23 cellular contexts compared by ENCODE assay signal in the genomic region with DNA sequence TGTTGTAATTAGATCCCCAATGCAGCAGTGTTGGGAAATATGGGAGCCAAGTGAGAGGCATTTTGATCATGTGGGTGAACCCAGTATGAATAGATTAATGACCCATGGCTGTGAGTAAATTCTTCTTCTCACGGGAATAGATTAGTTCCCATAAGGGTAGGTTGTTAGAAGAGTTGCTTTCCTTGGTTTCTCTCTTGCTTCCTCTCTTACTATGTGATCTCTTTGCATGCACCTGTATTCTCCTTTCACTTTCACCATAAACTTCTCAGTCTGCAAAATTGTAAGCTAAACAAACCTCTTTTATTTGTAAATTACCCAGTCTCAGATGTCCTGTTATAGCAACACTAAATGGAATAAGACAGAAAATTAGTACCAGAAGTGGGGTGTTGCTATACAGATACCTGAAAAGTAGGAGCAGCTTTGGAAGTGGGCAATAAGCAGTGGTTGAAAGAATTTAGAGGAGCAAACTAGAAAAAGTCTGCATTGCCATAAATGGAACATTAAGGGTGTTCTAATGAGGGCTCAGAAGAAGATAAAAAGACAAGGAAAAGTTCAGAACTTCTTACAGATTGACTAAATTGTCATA.
"Had no signal": no experiment of that assay in that cellular context is flagged by ENCODE, and none has a peak within 500 bp of the region (broad histone marks: within the 10 kb centered on the region; RNA-seq: fewer than 3 reads in every experiment).

No MANE protein-coding gene starts in this region.

- H3K9me3 ChIP-seq: colonic mucosa, gastrocnemius medialis had no signal

- ATAC-seq: effector memory CD8-positive, alpha-beta T cell; esophagus mucosa; gastrocnemius medialis; heart right ventricle; left cardiac atrium; left lung; left ventricle myocardium superior; lower lobe of right lung; mucosa of descending colon had no signal

- H3K27ac ChIP-seq: colonic mucosa, epithelial cell of prostate, esophagus squamous epithelium, gastrocnemius medialis, heart right ventricle, left lung, lower lobe of right lung had no signal

- DNase-seq: colonic mucosa; cortex of kidney; effector CD8-positive, alpha-beta T cell; effector memory CD8-positive, alpha-beta T cell; endodermal cell; erythroblast; esophagus squamous epithelium; foreskin fibroblast; foreskin melanocyte; gastrocnemius medialis; glutamatergic neuron; head of caudate nucleus; heart right ventricle; hippocampal formation; left cardiac atrium; left lung; left ventricle myocardium superior; lower lobe of right lung; mesenchymal stem cell; mucosa of descending colon; naive B cell had no signal

- H3K4me3 ChIP-seq: colonic mucosa, esophagus squamous epithelium, gastrocnemius medialis, heart right ventricle, left lung, lower lobe of right lung, mucosa of descending colon had no signal

- H3K4me1 ChIP-seq: colonic mucosa, esophagus squamous epithelium, gastrocnemius medialis, heart right ventricle, left lung, lower lobe of right lung had no signal

- H3K36me3 ChIP-seq: colonic mucosa, esophagus squamous epithelium, gastrocnemius medialis, heart right ventricle, left lung, lower lobe of right lung had no signal

- H3K27me3 ChIP-seq: colonic mucosa, esophagus squamous epithelium, gastrocnemius medialis, heart right ventricle, left lung had no signal
